Comparison of ENCODE assay signal across 24 cellular contexts in the genomic region with DNA sequence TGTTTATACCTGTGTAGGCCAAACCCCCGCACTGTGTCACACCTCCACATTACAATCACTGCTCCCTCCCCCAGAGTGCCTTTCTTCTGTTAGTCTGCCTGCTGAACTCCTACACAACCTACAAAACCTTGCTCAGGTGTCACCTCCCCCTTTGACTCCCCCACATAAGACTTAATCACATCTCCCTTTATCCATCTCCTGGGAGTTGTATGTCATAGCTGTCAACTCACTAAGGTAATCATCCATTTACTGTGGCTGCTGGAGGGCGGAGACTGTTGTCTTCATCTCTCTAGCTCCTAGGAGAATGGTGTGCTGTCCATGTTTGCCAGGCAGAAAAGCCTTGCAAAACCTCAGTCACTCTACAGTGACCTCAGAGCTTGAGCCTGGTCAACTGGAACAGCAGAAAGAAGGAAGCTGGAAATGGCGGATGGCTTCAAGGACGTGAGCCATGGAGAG. TPM values are rescaled to one million over a fixed set of nuclear protein-coding genes. Genes with fewer than 3 reads are reported as not detected.
DNase-seq lines count a peak whose midpoint lies in the region; ATAC-seq and TF ChIP-seq lines count a peak whose summit lies in the region.
"Had no signal": no experiment of that assay in that cellular context is flagged by ENCODE, and none has a peak within 500 bp of the region (broad histone marks: within the 10 kb centered on the region; RNA-seq: fewer than 3 reads in every experiment).

No MANE protein-coding gene starts in this region.

- no peak overlapping the region for H3K4me3 ChIP-seq in tibial artery
- H3K4me3 ChIP-seq: coronary artery, right lobe of liver, upper lobe of right lung had no signal

- peak overlapping the region; percentile 68 to 73 for H3K27ac Mint-ChIP-seq in natural killer cell
- H3K27ac Mint-ChIP-seq in natural killer cell treated with Interleukin-12 subunit alpha and Interleukin-12 subunit beta and Interleukin-15 and Interleukin-18, amount 100 ng/mL, for 72 hours: peak overlapping the region in 1 of 2 donors; percentile 78
- peak overlapping the region; percentile 24 for H3K27ac Mint-ChIP-seq in activated T-helper 2 cell treated with anti-CD3 and anti-CD28 coated beads, Interferon-gamma antibody, Interleukin-2, Interleukin-4, amounts not matched to agents 10 μg/mL and 5 μg/mL and 100 μg/mL, durations not matched to agents 14 hours and 24 hours and 36 hours
- H3K27ac Mint-ChIP-seq: mesothelial cell of epicardium; stimulated activated naive CD8-positive, alpha-beta T cell treated with anti-CD3 and anti-CD28 coated beads, Interleukin-15, Interleukin-2, amounts not matched to agents 100 ng/mL and 50 ng/mL, for 24 hours had no signal

- no peaks in the 10 kb centered on the region for H3K36me3 ChIP-seq in tibial artery
- H3K36me3 ChIP-seq: right lobe of liver, upper lobe of right lung had no signal

- intact Hi-C loops in natural killer cell (cut with micrococcal nuclease) (no loop called here), tibial artery (cut with DNase I; ENCODE audit: low total_unique reads) (no loop called here)
- intact Hi-C loops in activated T-helper 2 cell treated with anti-CD3 and anti-CD28 coated beads, Interferon-gamma antibody, Interleukin-2, Interleukin-4, amounts not matched to agents 10 μg/mL and 5 μg/mL and 100 μg/mL, durations not matched to agents 14 hours and 24 hours and 36 hours (cut with micrococcal nuclease): no loop called here

- H3K9me3 Mint-ChIP-seq in natural killer cell: no peaks in the 10 kb centered on the region
- H3K9me3 Mint-ChIP-seq in natural killer cell treated with Interleukin-12 subunit alpha and Interleukin-12 subunit beta and Interleukin-15 and Interleukin-18, amount 100 ng/mL, for 72 hours: no peaks in the 10 kb centered on the region
- H3K9me3 Mint-ChIP-seq in activated T-helper 2 cell treated with anti-CD3 and anti-CD28 coated beads, Interferon-gamma antibody, Interleukin-2, Interleukin-4, amounts not matched to agents 10 μg/mL and 5 μg/mL and 100 μg/mL, durations not matched to agents 14 hours and 24 hours and 36 hours: no peaks in the 10 kb centered on the region
- H3K9me3 Mint-ChIP-seq: CD8-positive, alpha-beta memory T cell; mesothelial cell of epicardium; stimulated activated naive CD8-positive, alpha-beta T cell treated with anti-CD3 and anti-CD28 coated beads, Interleukin-15, Interleukin-2, amounts not matched to agents 100 ng/mL and 50 ng/mL, for 24 hours; T-helper 2 cell treated with Interferon-gamma antibody and Interleukin-4, amounts not matched to agents 5 μg/mL and 100 μg/mL, for 36 hours had no signal

- H3K4me3 Mint-ChIP-seq in natural killer cell: no peak overlapping the region
- no peak overlapping the region for H3K4me3 Mint-ChIP-seq in natural killer cell treated with Interleukin-12 subunit alpha and Interleukin-12 subunit beta and Interleukin-15 and Interleukin-18, amount 100 ng/mL, for 72 hours
- H3K4me3 Mint-ChIP-seq in activated T-helper 2 cell treated with anti-CD3 and anti-CD28 coated beads, Interferon-gamma antibody, Interleukin-2, Interleukin-4, amounts not matched to agents 10 μg/mL and 5 μg/mL and 100 μg/mL, durations not matched to agents 14 hours and 24 hours and 36 hours (ENCODE audit: low read depth): no peak overlapping the region
- H3K4me3 Mint-ChIP-seq: CD8-positive, alpha-beta memory T cell; mesothelial cell of epicardium; stimulated activated naive CD8-positive, alpha-beta T cell treated with anti-CD3 and anti-CD28 coated beads, Interleukin-15, Interleukin-2, amounts not matched to agents 100 ng/mL and 50 ng/mL, for 24 hours; T-helper 2 cell treated with Interferon-gamma antibody and Interleukin-4, amounts not matched to agents 5 μg/mL and 100 μg/mL, for 36 hours had no signal

- no peak for TF ChIP-seq CTCF in natural killer cell (IDR thresholded peaks at IDR 0.05)
- no peak for TF ChIP-seq CTCF in tibial artery (IDR thresholded peaks at IDR 0.05)

- H3K9me3 ChIP-seq in tibial artery: no peaks in the 10 kb centered on the region
- H3K9me3 ChIP-seq: right lobe of liver, upper lobe of right lung had no signal

- DNase-seq in natural killer cell (no peak), left kidney (ENCODE audit: low read depth, low spot score) (peak; percentile 72), OCI-M1 (lab: John Stamatoyannopoulos, UW) (no peak), middle frontal gyrus (ENCODE audit: extremely low spot score, low spot score) (no peak), tibial artery (no peak)
- no peak for DNase-seq in natural killer cell treated with Interleukin-12 subunit alpha and Interleukin-12 subunit beta and Interleukin-15 and Interleukin-18, amount 100 ng/mL, for 72 hours (ENCODE audit: low spot score)
- no peak for DNase-seq in activated T-helper 2 cell treated with anti-CD3 and anti-CD28 coated beads, Interferon-gamma antibody, Interleukin-2, Interleukin-4, amounts not matched to agents 10 μg/mL and 5 μg/mL and 100 μg/mL, durations not matched to agents 14 hours and 24 hours and 36 hours (ENCODE audit: low spot score)
- DNase-seq: ACHN; activated effector memory CD4-positive, alpha-beta T cell treated with anti-CD3 and anti-CD28 coated beads, Interleukin-2, amount 50 U/mL, for 16 hours; foreskin melanocyte; GOT3; NCI-H187; NCI-H446 treated with DMSO at 0.1 percent for 48 hours; SIG-M5; upper lobe of right lung had no signal

- H3K27me3 ChIP-seq in tibial artery: no peaks in the 10 kb centered on the region
- H3K27me3 ChIP-seq: right lobe of liver, upper lobe of right lung had no signal

- ATAC-seq in natural killer cell (no peak), HG02885 (IDR thresholded peaks at IDR 0.05; ENCODE audit: poor library complexity, unreplicated experiment) (no peak)
- ATAC-seq in natural killer cell treated with Interleukin-12 subunit alpha and Interleukin-12 subunit beta and Interleukin-15 and Interleukin-18, amount 100 ng/mL, for 72 hours: no peak
- ATAC-seq: activated CD4-positive, CD25-positive, alpha-beta regulatory T cell treated with anti-CD3 and anti-CD28 coated beads, Interleukin-2, amount 50 U/mL, for 24 hours; left cardiac atrium; right lobe of liver; upper lobe of right lung had no signal

- H3K4me1 ChIP-seq in tibial artery: peaks cover 0 to 23% (median 14%) of the 10 kb centered on the region in 4 donors

- peaks cover 43 to 47% of the 10 kb centered on the region in 2 donors for H3K4me1 Mint-ChIP-seq in natural killer cell
- peaks cover 20 to 44% of the 10 kb centered on the region in 2 donors for H3K4me1 Mint-ChIP-seq in natural killer cell treated with Interleukin-12 subunit alpha and Interleukin-12 subunit beta and Interleukin-15 and Interleukin-18, amount 100 ng/mL, for 72 hours (ENCODE audit: low read depth in 2 of 2)
- peaks cover 22% of the 10 kb centered on the region for H3K4me1 Mint-ChIP-seq in activated T-helper 2 cell treated with anti-CD3 and anti-CD28 coated beads, Interferon-gamma antibody, Interleukin-2, Interleukin-4, amounts not matched to agents 10 μg/mL and 5 μg/mL and 100 μg/mL, durations not matched to agents 14 hours and 24 hours and 36 hours (ENCODE audit: low read depth)

- H3K27ac ChIP-seq in tibial artery: no peak overlapping the region
- H3K27ac ChIP-seq: coronary artery, right lobe of liver had no signal

- no peaks in the 10 kb centered on the region for H3K27me3 Mint-ChIP-seq in natural killer cell (ENCODE audit: low read depth in 2 of 2)
- no peaks in the 10 kb centered on the region for H3K27me3 Mint-ChIP-seq in natural killer cell treated with Interleukin-12 subunit alpha and Interleukin-12 subunit beta and Interleukin-15 and Interleukin-18, amount 100 ng/mL, for 72 hours
- no peaks in the 10 kb centered on the region for H3K27me3 Mint-ChIP-seq in activated T-helper 2 cell treated with anti-CD3 and anti-CD28 coated beads, Interferon-gamma antibody, Interleukin-2, Interleukin-4, amounts not matched to agents 10 μg/mL and 5 μg/mL and 100 μg/mL, durations not matched to agents 14 hours and 24 hours and 36 hours (ENCODE audit: low read depth)
- H3K27me3 Mint-ChIP-seq: CD8-positive, alpha-beta memory T cell; stimulated activated naive CD8-positive, alpha-beta T cell treated with anti-CD3 and anti-CD28 coated beads, Interleukin-15, Interleukin-2, amounts not matched to agents 100 ng/mL and 50 ng/mL, for 24 hours had no signal

- H3K36me3 Mint-ChIP-seq in natural killer cell: no peaks in the 10 kb centered on the region
- no peaks in the 10 kb centered on the region for H3K36me3 Mint-ChIP-seq in natural killer cell treated with Interleukin-12 subunit alpha and Interleukin-12 subunit beta and Interleukin-15 and Interleukin-18, amount 100 ng/mL, for 72 hours
- no peaks in the 10 kb centered on the region for H3K36me3 Mint-ChIP-seq in activated T-helper 2 cell treated with anti-CD3 and anti-CD28 coated beads, Interferon-gamma antibody, Interleukin-2, Interleukin-4, amounts not matched to agents 10 μg/mL and 5 μg/mL and 100 μg/mL, durations not matched to agents 14 hours and 24 hours and 36 hours (ENCODE audit: low read depth)
- H3K36me3 Mint-ChIP-seq: mesothelial cell of epicardium had no signal

RNA-seq across cellular contexts. Expression of gene ZNF710, which starts 43.8 kb away (rescaled TPM):
- 10 to 100 TPM; 26.5 to 43.1 (median 26.6) TPM for total RNA-seq in natural killer cell
- total RNA-seq in natural killer cell treated with Interleukin-12 subunit alpha and Interleukin-12 subunit beta and Interleukin-15 and Interleukin-18, amount 100 ng/mL, for 72 hours: 10 to 100 TPM; 26.6 to 32.6 TPM
- total RNA-seq in activated T-helper 2 cell treated with anti-CD3 and anti-CD28 coated beads, Interferon-gamma antibody, Interleukin-2, Interleukin-4, amounts not matched to agents 10 μg/mL and 5 μg/mL and 100 μg/mL, durations not matched to agents 14 hours and 24 hours and 36 hours: 31.4 and 34.2 TPM in 2 replicates

RNA-seq across cellular contexts. Expression of gene IDH2, which starts 57.3 kb away (rescaled TPM):
- 10 to 100 TPM; 72.3 to 91.5 (median 81.0) TPM for total RNA-seq in natural killer cell
- 10 to 100 TPM; 94.3 to 96.4 TPM for total RNA-seq in natural killer cell treated with Interleukin-12 subunit alpha and Interleukin-12 subunit beta and Interleukin-15 and Interleukin-18, amount 100 ng/mL, for 72 hours
- total RNA-seq in activated T-helper 2 cell treated with anti-CD3 and anti-CD28 coated beads, Interferon-gamma antibody, Interleukin-2, Interleukin-4, amounts not matched to agents 10 μg/mL and 5 μg/mL and 100 μg/mL, durations not matched to agents 14 hours and 24 hours and 36 hours: 139 and 141 TPM in 2 replicates
